Comparison of ENCODE assay signal across 27 cellular contexts in the genomic region with DNA sequence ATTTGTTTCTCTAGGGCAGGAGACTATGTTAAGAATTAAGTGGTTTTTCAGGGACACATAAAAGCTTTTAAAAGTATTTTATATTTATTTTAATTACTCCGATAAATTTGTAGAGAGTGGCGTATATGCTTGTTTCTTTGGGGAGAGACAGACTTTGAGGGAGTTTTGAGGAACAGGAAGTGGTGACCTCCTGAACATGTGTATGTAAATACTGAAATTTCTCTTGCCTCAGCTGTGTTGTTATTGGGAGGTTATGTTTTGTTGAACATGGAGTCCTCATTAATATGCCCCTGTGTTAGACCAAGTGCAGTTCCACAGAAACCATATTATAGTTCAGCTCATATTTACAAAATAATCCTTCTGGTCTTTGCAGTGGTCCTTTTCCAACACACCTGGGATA. TPM values are rescaled to one million over a fixed set of nuclear protein-coding genes. Genes with fewer than 3 reads are reported as not detected.
DNase-seq lines count a peak whose midpoint lies in the region; ATAC-seq and TF ChIP-seq lines count a peak whose summit lies in the region.
"Had no signal": no experiment of that assay in that cellular context is flagged by ENCODE, and none has a peak within 500 bp of the region (broad histone marks: within the 10 kb centered on the region; RNA-seq: fewer than 3 reads in every experiment).

No MANE protein-coding gene starts in this region.

- ATAC-seq in HG02610 (IDR thresholded peaks at IDR 0.05; ENCODE audit: unreplicated experiment) (peak; percentile 44), GM18873 (IDR thresholded peaks at IDR 0.05; ENCODE audit: low FRiP score, unreplicated experiment) (no peak)
- ATAC-seq: heart right ventricle; left cardiac atrium; naive thymus-derived CD8-positive, alpha-beta T cell had no signal

- no peak overlapping the region for H3K4me3 Mint-ChIP-seq in glutamatergic neuron (ENCODE audit: unreplicated experiment)
- H3K4me3 Mint-ChIP-seq: activated CD4-positive, alpha-beta memory T cell treated with anti-CD3 and anti-CD28 coated beads, Interleukin-2, amount 10 ng/mL, durations not matched to agents 7 days and 5 days; CD8-positive, alpha-beta memory T cell; naive thymus-derived CD8-positive, alpha-beta T cell had no signal

- peaks cover 17% of the 10 kb centered on the region for H3K4me1 Mint-ChIP-seq in glutamatergic neuron (ENCODE audit: low read depth, unreplicated experiment)
- H3K4me1 Mint-ChIP-seq: CD8-positive, alpha-beta memory T cell had no signal

- H3K27me3 Mint-ChIP-seq in glutamatergic neuron (ENCODE audit: unreplicated experiment) = no peaks in the 10 kb centered on the region
- H3K27me3 Mint-ChIP-seq: activated CD4-positive, alpha-beta memory T cell treated with anti-CD3 and anti-CD28 coated beads, Interleukin-2, amount 10 ng/mL, durations not matched to agents 7 days and 5 days; CD8-positive, alpha-beta memory T cell; naive thymus-derived CD8-positive, alpha-beta T cell had no signal

- no peak overlapping the region for H3K4me3 ChIP-seq in choroid plexus epithelial cell (ENCODE audit: low read depth, low read length)
- H3K4me3 ChIP-seq: heart right ventricle, uterus had no signal

- TF ChIP-seq CTCF in choroid plexus epithelial cell (conservative IDR thresholded peaks at IDR 0.05; ENCODE audit: low read depth, low read length) = no peak
- no peak for TF ChIP-seq CTCF in glutamatergic neuron (IDR thresholded peaks at IDR 0.05; ENCODE audit: partially characterized antibody, unreplicated experiment)

- peaks cover 1% of the 10 kb centered on the region for H3K9me3 Mint-ChIP-seq in glutamatergic neuron (ENCODE audit: unreplicated experiment)
- H3K9me3 Mint-ChIP-seq: activated CD4-positive, alpha-beta memory T cell treated with anti-CD3 and anti-CD28 coated beads, Interleukin-2, amount 10 ng/mL, durations not matched to agents 7 days and 5 days; naive thymus-derived CD8-positive, alpha-beta T cell had no signal

- DNase-seq in Ammon's horn (ENCODE audit: low spot score) = peak; percentile 17
- DNase-seq in NAMALWA (ENCODE audit: low spot score) = peak; percentile 12
- peak; percentile 48 for DNase-seq in choroid plexus epithelial cell (ENCODE audit: low read depth)
- no peak for DNase-seq in NCI-H146 treated with DMSO at 0.1 percent for 48 hours (lab: John Stamatoyannopoulos, UW; ENCODE audit: unreplicated experiment)
- no peak for DNase-seq in glutamatergic neuron
- no peak for DNase-seq in stimulated activated CD8-positive, alpha-beta memory T cell treated with anti-CD3 and anti-CD28 coated beads, Interleukin-4, amount 100 ng/mL, for 48 hours
- DNase-seq: activated CD4-positive, alpha-beta memory T cell treated with anti-CD3 and anti-CD28 coated beads, Interleukin-2, amount 10 ng/mL, durations not matched to agents 7 days and 5 days; activated effector memory CD4-positive, alpha-beta T cell treated with anti-CD3 and anti-CD28 coated beads, Interleukin-2, amount 50 U/mL, for 16 hours; activated T-cell treated with anti-CD3 and anti-CD28 coated beads for 4 hours; AML-193; CD8-positive, alpha-beta memory T cell; H7; heart right ventricle; KG1; left cardiac atrium; naive thymus-derived CD8-positive, alpha-beta T cell; NCI-H1092 treated with DMSO at 0.1 percent for 48 hours; NCI-H1930; NCI-H526; RPMI8226; small intestine; stimulated activated naive CD4-positive, alpha-beta T cell; T1000; uterus had no signal

- H3K27ac Mint-ChIP-seq in glutamatergic neuron (ENCODE audit: unreplicated experiment) = no peak overlapping the region
- H3K27ac Mint-ChIP-seq: activated CD4-positive, alpha-beta memory T cell treated with anti-CD3 and anti-CD28 coated beads, Interleukin-2, amount 10 ng/mL, durations not matched to agents 7 days and 5 days; naive thymus-derived CD8-positive, alpha-beta T cell had no signal

- peaks cover 10% of the 10 kb centered on the region for H3K36me3 Mint-ChIP-seq in glutamatergic neuron (ENCODE audit: unreplicated experiment)
- H3K36me3 Mint-ChIP-seq: naive thymus-derived CD8-positive, alpha-beta T cell had no signal

RNA-seq across cellular contexts. Expression of a gene that starts 41.8 kb away (rescaled TPM):
- total RNA-seq in glutamatergic neuron (ENCODE audit: unreplicated experiment) = not detected
- total RNA-seq: activated CD4-positive, alpha-beta memory T cell treated with anti-CD3 and anti-CD28 coated beads, Interleukin-2, amount 10 ng/mL, durations not matched to agents 7 days and 5 days; CD8-positive, alpha-beta memory T cell; naive thymus-derived CD8-positive, alpha-beta T cell; temporal lobe had no signal

RNA-seq across cellular contexts. Expression of a gene that starts 42.9 kb away (rescaled TPM):
- 144 TPM for total RNA-seq in glutamatergic neuron (ENCODE audit: unreplicated experiment)

Comparison
In these comparisons a context has a peak if more than half of its experiments do, and no peak if none do; other contexts are left out.
1. DNase-seq: peak in Ammon's horn (single experiment), NAMALWA (single experiment) and choroid plexus epithelial cell (single experiment); none in NCI-H146 treated with DMSO at 0.1 percent for 48 hours (single experiment), glutamatergic neuron (single experiment) and stimulated activated CD8-positive, alpha-beta memory T cell treated with anti-CD3 and anti-CD28 coated beads, Interleukin-4, amount 100 ng/mL, for 48 hours (single experiment).